Comparison of ENCODE assay signal across 18 cellular contexts in the genomic region with DNA sequence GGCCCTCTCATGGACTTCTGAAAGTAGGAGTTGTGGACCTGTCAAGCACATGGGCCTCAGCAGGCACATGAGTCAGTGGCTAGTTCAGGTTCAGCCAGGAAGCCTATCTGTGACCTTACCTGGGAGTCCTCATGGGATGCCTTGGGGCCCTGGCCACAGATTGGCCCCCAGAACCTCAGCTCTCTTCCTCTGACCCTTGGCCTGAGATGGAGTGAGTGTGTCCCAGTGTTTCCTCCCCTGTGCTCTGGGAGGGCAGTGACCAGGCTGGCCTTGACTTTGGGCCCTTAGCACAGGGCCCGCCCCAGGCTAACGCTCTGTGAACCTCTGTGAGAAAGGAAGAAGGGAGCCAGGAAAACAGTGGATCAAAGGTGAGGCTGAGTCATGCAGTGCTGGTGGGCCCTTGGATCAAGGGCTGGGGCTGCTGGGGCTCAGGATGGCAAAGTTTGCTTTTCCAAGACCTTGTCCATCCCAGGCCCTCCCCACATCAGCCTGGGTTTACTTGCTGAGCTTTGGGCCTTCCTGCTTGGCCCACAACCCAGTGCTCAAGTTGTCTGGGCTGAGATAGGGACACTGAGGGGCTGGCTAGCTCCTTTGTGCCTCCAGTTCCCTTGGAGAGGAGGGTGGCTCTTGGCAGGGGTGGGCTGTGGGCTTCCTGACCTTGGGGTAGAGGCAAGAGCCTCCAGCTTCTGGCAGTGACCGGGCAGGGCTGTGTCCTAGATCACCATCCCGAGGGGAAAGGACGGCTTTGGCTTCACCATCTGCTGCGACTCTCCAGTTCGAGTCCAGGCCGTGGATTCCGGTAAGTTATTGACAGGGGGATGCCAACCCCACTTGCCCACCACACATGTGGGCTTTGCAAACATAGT. TPM values are rescaled to one million over a fixed set of nuclear protein-coding genes. Genes with fewer than 3 reads are reported as not detected.
DNase-seq lines count a peak whose midpoint lies in the region; ATAC-seq, FAIRE-seq and TF ChIP-seq lines count a peak whose summit lies in the region.
"Had no signal": no experiment of that assay in that cellular context is flagged by ENCODE, and none has a peak within 500 bp of the region (broad histone marks: within the 10 kb centered on the region; RNA-seq: fewer than 3 reads in every experiment).

No MANE protein-coding gene starts in this region.

- DNase-seq in IMR-90 (no peak), colonic mucosa (peak; percentile 72), HepG2 (ENCODE audit: low spot score) (peak; percentile 96), retina (no peak), NCI-H2029 (lab: John Stamatoyannopoulos, UW) (no peak)
- DNase-seq: activated naive CD4-positive, alpha-beta T cell treated with anti-CD3 and anti-CD28 coated beads for 36 hours; EL; NCI-H1105; NCI-H446; stimulated activated CD8-positive, alpha-beta memory T cell treated with anti-CD3 and anti-CD28 coated beads, Interleukin-4, amount 100 ng/mL, for 48 hours; WERI-Rb-1 had no signal

- H3K4me3 Mint-ChIP-seq in stimulated activated memory B cell treated with anti-CD40 and anti-IgM and Interleukin-4, amounts not matched to agents 10 μg/mL and 1 μg/mL and 100 μg/mL, for 72 hours = no peak overlapping the region
- H3K4me3 Mint-ChIP-seq: activated naive CD4-positive, alpha-beta T cell treated with anti-CD3 and anti-CD28 coated beads for 36 hours had no signal

- H3K4me1 Mint-ChIP-seq in stimulated activated memory B cell treated with anti-CD40 and anti-IgM and Interleukin-4, amounts not matched to agents 10 μg/mL and 1 μg/mL and 100 μg/mL, for 72 hours = peaks cover 26% of the 10 kb centered on the region

- TF ChIP-seq CTCF in IMR-90 (conservative IDR thresholded peaks at IDR 0.05; ENCODE audit: low read depth, low read length) (no peak), colonic mucosa (IDR thresholded peaks at IDR 0.05) (no peak), HepG2 (CRISPR knock-in tag; IDR thresholded peaks at IDR 0.05) (peak; percentile 18; the same call in 1 of the 2 replicates)

- H3K9me3 ChIP-seq in IMR-90 (ENCODE audit: control insufficient read depth, insufficient read depth, low read length) = no peaks in the 10 kb centered on the region
- H3K9me3 ChIP-seq in colonic mucosa = no peaks in the 10 kb centered on the region
- H3K9me3 ChIP-seq in HepG2 (ENCODE audit: low read length) = no peaks in the 10 kb centered on the region
- H3K9me3 ChIP-seq: BLaER1 treated with 17β-estradiol and CSF1 and Interleukin-3, amounts not matched to agents 10 nM and 100 nM had no signal

- dilution Hi-C loops in IMR-90 (cut with HindIII; ENCODE audit: low sequenced_read_pairs, unreplicated experiment) = no loop called here

- H3K79me1 ChIP-seq in IMR-90 (ENCODE audit: low read depth in 1 of 2, low read length in 2 of 2) = no peaks in the 10 kb centered on the region

- no peak for TF ChIP-seq RAD21 in IMR-90 (IDR thresholded peaks at IDR 0.05; ENCODE audit: low read length)
- no peak; the same call in 1 of the 2 replicates for TF ChIP-seq RAD21 in HepG2 (CRISPR knock-in tag; IDR thresholded peaks at IDR 0.05)

- H3K4me2 ChIP-seq in IMR-90 (ENCODE audit: low read depth, low read length) (no peak overlapping the region), HepG2 (ENCODE audit: low read depth, low read length) (peak overlapping the region; percentile 71)

- 92% methylated on average over 5 of the region's 9 CpGs; no CpG with 5 or more reads in 1 of the 2 experiments for WGBS in IMR-90 (ENCODE audit: extremely low coverage in 2 of 2, insufficient read length in 1 of 2), 2 experiments
- WGBS in HepG2 (ENCODE audit: low lambda C conversion rate) = 58% methylated on average over 5 of the region's 9 CpGs

- peak overlapping the region; percentile 58 for H2AFZ ChIP-seq in IMR-90 (replicated peaks; ENCODE audit: low read length, poor library complexity)
- no peak overlapping the region for H2AFZ ChIP-seq in HepG2 (ENCODE audit: low read length)

- H3K9me3 Mint-ChIP-seq in stimulated activated memory B cell treated with anti-CD40 and anti-IgM and Interleukin-4, amounts not matched to agents 10 μg/mL and 1 μg/mL and 100 μg/mL, for 72 hours = no peaks in the 10 kb centered on the region
- H3K9me3 Mint-ChIP-seq: activated naive CD4-positive, alpha-beta T cell treated with anti-CD3 and anti-CD28 coated beads for 36 hours had no signal

- FAIRE-seq in HepG2 (lab: Jason Lieb, UNC) = peak; percentile 98
- FAIRE-seq: GM12891, K562 had no signal

- CTCF ChIA-PET in IMR-90 (lab: Yijun Ruan, JAX) (no interaction called here), HepG2 (lab: Yijun Ruan, JAX; ENCODE audit: low intra/inter-chr PET ratio, low total read pairs) (no interaction called here)

- H2BK20ac ChIP-seq in IMR-90 (ENCODE audit: low read depth, low read length) = peak overlapping the region; percentile 37; the same call in 1 of the 2 replicates

- no peaks in the 10 kb centered on the region for H3K36me3 Mint-ChIP-seq in stimulated activated memory B cell treated with anti-CD40 and anti-IgM and Interleukin-4, amounts not matched to agents 10 μg/mL and 1 μg/mL and 100 μg/mL, for 72 hours

- H3K4ac ChIP-seq in IMR-90 (ENCODE audit: low read depth, low read length) = peak overlapping the region; percentile 39

- peaks cover 13% of the 10 kb centered on the region for H3K9me1 ChIP-seq in IMR-90 (ENCODE audit: insufficient read depth, low read length)

- H3K14ac ChIP-seq in IMR-90 (replicated peaks; ENCODE audit: low read depth, low read length) = peak overlapping the region; percentile 45

- peak overlapping the region; percentile 73; the same call in 1 of the 2 replicates for H2AK5ac ChIP-seq in IMR-90 (ENCODE audit: low read depth, low read length)

- H3K18ac ChIP-seq in IMR-90 (ENCODE audit: low read depth, low read length) = no peak overlapping the region

- no peak for ATAC-seq in IMR-90 (ENCODE audit: low read depth)
- ATAC-seq in HepG2 = peak; percentile 96
- ATAC-seq in stimulated activated memory B cell treated with anti-CD40 and anti-IgM and Interleukin-4, amounts not matched to agents 10 μg/mL and 1 μg/mL and 100 μg/mL, for 72 hours = no peak
- ATAC-seq in HG03280 (IDR thresholded peaks at IDR 0.05; ENCODE audit: unreplicated experiment) = no peak
- no peak for ATAC-seq in HG03095 (IDR thresholded peaks at IDR 0.05; ENCODE audit: unreplicated experiment)
- ATAC-seq: K562 had no signal

- BruUV-seq in IMR-90 (replicated peaks; lab: Mats Ljungman, UMichigan) = no TSS peak
- BruUV-seq in HepG2 (replicated peaks; lab: Mats Ljungman, UMichigan) = no TSS peak

- no peak overlapping the region for H3K9ac ChIP-seq in IMR-90 (ENCODE audit: low read depth, low read length)
- peak overlapping the region in 1 of 2 donors; percentile 22 for H3K9ac ChIP-seq in colonic mucosa (ENCODE audit: low read depth in 2 of 2, low read length in 2 of 2)
- H3K9ac ChIP-seq in HepG2 (ENCODE audit: insufficient read depth, low read depth, low read length) = peak overlapping the region; percentile 65
- H3K9ac ChIP-seq: BLaER1 treated with 17β-estradiol and CSF1 and Interleukin-3, amounts not matched to agents 10 nM and 100 nM had no signal

- H3K79me2 ChIP-seq in HepG2 (ENCODE audit: insufficient read depth, low read length) = peaks cover 15% of the 10 kb centered on the region

- intact Hi-C loops in IMR-90 (cut with micrococcal nuclease) (no loop called here), colonic mucosa (cut with DNase I) (no loop called here), HepG2 (cut with micrococcal nuclease; ENCODE audit: unreplicated experiment) (loop anchor here (1.0 to 5.0 kb wide), 3 partner anchors 43 to 58 kb away; a partner anchor contains a TSS)

- POLR2A ChIA-PET in IMR-90 (lab: Charles Lee; ENCODE audit: unreplicated experiment) (no interaction called here), HepG2 (lab: Yijun Ruan, JAX) (interaction anchor here (0.6 to 2.1 kb wide), 17 partner anchors 11 to 165 kb away, joined by 3 to 15 read pairs (median 4); a partner anchor contains a TSS)

- no peak overlapping the region for H2BK5ac ChIP-seq in IMR-90 (ENCODE audit: low read depth, low read length, poor library complexity, severe bottlenecking)

- H2BK120ac ChIP-seq in IMR-90 (ENCODE audit: low read depth, low read length) = peak overlapping the region; percentile 17; the same call in 1 of the 2 replicates

- H3K4me1 ChIP-seq in IMR-90 (ENCODE audit: control insufficient read depth, insufficient read depth, low read length) (peaks cover 7% of the 10 kb centered on the region), colonic mucosa (peaks cover 5% of the 10 kb centered on the region), HepG2 (ENCODE audit: insufficient read depth, low read length) (peaks cover 82% of the 10 kb centered on the region)

- no peaks in the 10 kb centered on the region for H3K27me3 Mint-ChIP-seq in stimulated activated memory B cell treated with anti-CD40 and anti-IgM and Interleukin-4, amounts not matched to agents 10 μg/mL and 1 μg/mL and 100 μg/mL, for 72 hours

- H3K27me3 ChIP-seq in IMR-90 (ENCODE audit: control insufficient read depth, insufficient read depth, low read length) (no peaks in the 10 kb centered on the region), colonic mucosa (no peaks in the 10 kb centered on the region), HepG2 (ENCODE audit: control insufficient read depth in 1 of 2, insufficient read depth in 2 of 2, low read length in 2 of 2) (no peaks in the 10 kb centered on the region)
- H3K27me3 ChIP-seq: BLaER1 treated with 17β-estradiol and CSF1 and Interleukin-3, amounts not matched to agents 10 nM and 100 nM; cardiac muscle cell had no signal

- TF ChIP-seq EP300 in HepG2 (IDR thresholded peaks at IDR 0.05; ENCODE audit: low read depth in 2 of 2, low read length in 2 of 2) (peak; percentile 59 to 93), HepG2 (CRISPR knock-in tag; IDR thresholded peaks at IDR 0.05; ENCODE audit: borderline replicate concordance) (peak; percentile 96)

- no peak overlapping the region for H3K56ac ChIP-seq in IMR-90 (ENCODE audit: extremely low read depth, insufficient read depth, low read length)

- 0 out of 3 replicates have a peak overlapping the region, but pooled peaks have one; percentile 38 for H2BK15ac ChIP-seq in IMR-90 (ENCODE audit: low read depth, low read length)

- H4K20me1 ChIP-seq in IMR-90 (ENCODE audit: insufficient read depth, low read length) (no peaks in the 10 kb centered on the region), HepG2 (ENCODE audit: insufficient read depth, low read length) (no peaks in the 10 kb centered on the region)
- H4K20me1 ChIP-seq: BLaER1 treated with 17β-estradiol and CSF1 and Interleukin-3, amounts not matched to agents 10 nM and 100 nM had no signal

- peak overlapping the region; percentile 30 for H2AK9ac ChIP-seq in IMR-90 (replicated peaks; ENCODE audit: low read depth, low read length, poor library complexity)

- H4K5ac ChIP-seq in IMR-90 (ENCODE audit: low read depth, low read length) = no peak overlapping the region

- in situ Hi-C loops in IMR-90 (cut with MboI; ENCODE audit: low sequenced_read_pairs) (no loop called here), HepG2 (cut with HindIII; ENCODE audit: extremely low pct_ligation_motif_present, low pct_unique_long_range_greater_than_20kb) (no loop called here)

- peak overlapping the region in 1 of 2 experiments; percentile 85; a peak in 1 of 4 replicates for H4K8ac ChIP-seq in IMR-90 (ENCODE audit: low read depth in 2 of 2, low read length in 2 of 2)

- TF ChIP-seq POLR2A in IMR-90 (IDR thresholded peaks at IDR 0.05; ENCODE audit: low read depth, low read length) = no peak
- peak; percentile 32 to 47; a peak in 2 of 4 replicates for TF ChIP-seq POLR2A in HepG2 (IDR thresholded peaks at IDR 0.05; ENCODE audit: insufficient read depth in 1 of 2, low read depth in 2 of 2, low read length in 2 of 2)

- peak overlapping the region; percentile 18 for H3K27ac Mint-ChIP-seq in stimulated activated memory B cell treated with anti-CD40 and anti-IgM and Interleukin-4, amounts not matched to agents 10 μg/mL and 1 μg/mL and 100 μg/mL, for 72 hours
- H3K27ac Mint-ChIP-seq: activated naive CD4-positive, alpha-beta T cell treated with anti-CD3 and anti-CD28 coated beads for 36 hours had no signal

- peak overlapping the region; percentile 33; the same call in 1 of the 2 replicates for H4K91ac ChIP-seq in IMR-90 (ENCODE audit: insufficient read depth, low read depth, low read length)

- no peak overlapping the region for H3K27ac ChIP-seq in IMR-90 (ENCODE audit: insufficient read depth, low read length)
- peak overlapping the region; percentile 66 for H3K27ac ChIP-seq in colonic mucosa
- peak overlapping the region; percentile 90 for H3K27ac ChIP-seq in HepG2 (ENCODE audit: extremely low read length, insufficient read depth, low read length)
- H3K27ac ChIP-seq: BLaER1 treated with 17β-estradiol and CSF1 and Interleukin-3, amounts not matched to agents 10 nM and 100 nM; cardiac muscle cell; WERI-Rb-1 had no signal

- H3K36me3 ChIP-seq in IMR-90 (ENCODE audit: control insufficient read depth, insufficient read depth, low read length) (no peaks in the 10 kb centered on the region), colonic mucosa (no peaks in the 10 kb centered on the region), HepG2 (replicated peaks in 1 of 2; ENCODE audit: control insufficient read depth in 1 of 2, insufficient read depth in 2 of 2, low read length in 2 of 2) (peaks cover 6 to 33% of the 10 kb centered on the region in 2 experiments; a peak in 4 of 5 replicates)
- H3K36me3 ChIP-seq: BLaER1 treated with 17β-estradiol and CSF1 and Interleukin-3, amounts not matched to agents 10 nM and 100 nM; cardiac muscle cell; WERI-Rb-1 had no signal

- no peak overlapping the region for H3K23ac ChIP-seq in IMR-90 (ENCODE audit: low read depth, low read length)

- no peak overlapping the region for H3K4me3 ChIP-seq in IMR-90 (ENCODE audit: insufficient read depth, low read depth, low read length)
- no peak overlapping the region for H3K4me3 ChIP-seq in colonic mucosa
- H3K4me3 ChIP-seq in HepG2 (replicated peaks in 1 of 3; ENCODE audit: insufficient read depth in 1 of 3, low read depth in 2 of 3, low read length in 3 of 3) = peak overlapping the region; percentile 32 to 58 (median 50); a peak in 5 of 6 replicates
- H3K4me3 ChIP-seq: BLaER1 treated with 17β-estradiol and CSF1 and Interleukin-3, amounts not matched to agents 10 nM and 100 nM; cardiac muscle cell; K562 had no signal

RNA-seq across cellular contexts. Expression of a gene that starts 41.4 kb away (rescaled TPM):
- total RNA-seq in IMR-90 (2012; rRNA removed) (51.8 and 53.3 TPM in 2 replicates), colonic mucosa (10 to 100 TPM; 67.4 to 71.1 TPM), HepG2 (2016; rRNA removed; fragmentation: Illumina TruSeq; extraction: Trizol) (26.7 and 28.8 TPM in 2 replicates)
- polyA plus RNA-seq in IMR-90 (2012; rRNA removed) (65.6 and 68.7 TPM in 2 replicates), HepG2 (2011; rRNA removed) (17.1 and 18.9 TPM in 2 replicates)
- polyA plus RNA-seq in IMR-90 (2012; cell fraction: cytosol; rRNA removed) = 40.0 and 73.3 TPM in 2 replicates
- 93.2 and 94.6 TPM in 2 replicates for polyA plus RNA-seq in IMR-90 (2012; cell fraction: nucleus; rRNA removed; ENCODE audit: low replicate concordance)
- 6.9 and 7.7 TPM in 2 replicates for total RNA-seq in HepG2 (2016; cell fraction: cytosol; rRNA removed; fragmentation: Illumina TruSeq; extraction: Trizol; ENCODE audit: low read depth)
- 21.4 and 28.5 TPM in 2 replicates for total RNA-seq in HepG2 (2016; cell fraction: insoluble cytoplasmic fraction; rRNA removed; fragmentation: Illumina TruSeq; extraction: Trizol)
- 9.6 and 10.3 TPM in 2 replicates for total RNA-seq in HepG2 (2016; cell fraction: membrane; rRNA removed; fragmentation: Illumina TruSeq; extraction: Trizol)
- 30.1 and 33.4 TPM in 2 replicates for total RNA-seq in HepG2 (2016; cell fraction: nucleus; rRNA removed; fragmentation: Illumina TruSeq; extraction: Trizol)
- polyA plus RNA-seq in HepG2 (2011; cell fraction: cytosol; rRNA removed) = 12.7 and 14.2 TPM in 2 replicates
- 36.7 and 52.3 TPM in 2 replicates for polyA plus RNA-seq in HepG2 (2011; cell fraction: nucleus; rRNA removed)
- 8.7 and 10.8 TPM in 2 replicates for polyA plus RNA-seq in HepG2 (2012)
- polyA plus RNA-seq in HepG2 (2016; cell fraction: cytosol; fragmentation: Illumina TruSeq; extraction: Trizol; ENCODE audit: low read depth) = 1.8 and 2.0 TPM in 2 replicates
- polyA plus RNA-seq in HepG2 (2016; cell fraction: insoluble cytoplasmic fraction; fragmentation: Illumina TruSeq; extraction: Trizol; ENCODE audit: low read depth) = 13.4 and 19.3 TPM in 2 replicates
- 4.1 and 4.3 TPM in 2 replicates for polyA plus RNA-seq in HepG2 (2016; cell fraction: membrane; fragmentation: Illumina TruSeq; extraction: Trizol; ENCODE audit: low read depth)
- polyA plus RNA-seq in HepG2 (2016; cell fraction: nucleus; fragmentation: Illumina TruSeq; extraction: Trizol; ENCODE audit: insufficient read depth, low read depth) = 30.0 and 36.0 TPM in 2 replicates
- 41.8 and 53.6 TPM in 2 replicates for polyA minus RNA-seq in HepG2 (2011; rRNA and poly(A)+ RNA removed; ENCODE audit: low replicate concordance)
- 12.6 and 16.2 TPM in 2 replicates for polyA minus RNA-seq in HepG2 (2011; cell fraction: cytosol; rRNA and poly(A)+ RNA removed)
- 38.4 and 42.1 TPM in 2 replicates for polyA minus RNA-seq in HepG2 (2011; cell fraction: nucleus; rRNA and poly(A)+ RNA removed)

Comparison
In these comparisons a context has a peak if more than half of its experiments do, and no peak if none do; other contexts are left out.
1. DNase-seq: peak in colonic mucosa (single experiment) and HepG2 (single experiment); none in IMR-90 (single experiment), retina (single experiment) and NCI-H2029 (single experiment).
2. H3K4me3 ChIP-seq: peak in HepG2 (3 of 3); none in IMR-90 (single experiment) and colonic mucosa (single experiment).